Comparison of ENCODE assay signal across 18 cellular contexts in the genomic region with DNA sequence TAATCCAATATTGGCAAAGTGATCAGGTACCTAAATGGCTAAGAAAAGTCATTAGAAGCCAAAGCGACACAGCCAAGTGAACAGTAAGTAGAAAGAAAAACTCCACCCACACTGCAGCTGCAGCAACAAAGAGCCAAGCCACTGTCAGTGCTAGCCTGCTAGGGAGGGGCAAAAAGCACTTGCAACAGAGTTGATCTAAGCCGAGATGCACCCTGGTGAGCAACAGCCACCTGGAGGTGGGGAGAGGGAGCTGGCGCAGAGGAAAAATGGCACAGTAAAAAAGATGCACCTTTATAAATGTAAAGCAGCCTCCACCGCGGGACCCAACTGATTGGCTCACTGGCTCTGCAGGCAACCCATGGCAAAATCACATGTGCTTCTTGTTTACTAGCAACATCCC.
DNase-seq lines count a peak whose midpoint lies in the region; ATAC-seq and TF ChIP-seq lines count a peak whose summit lies in the region.
"Had no signal": no experiment of that assay in that cellular context is flagged by ENCODE, and none has a peak within 500 bp of the region (broad histone marks: within the 10 kb centered on the region; RNA-seq: fewer than 3 reads in every experiment).

No MANE protein-coding gene starts in this region.

- CTCF ChIA-PET in CD8-positive, alpha-beta T cell (lab: Charles Lee) = interaction anchor here (0.6 to 0.9 kb wide), 2 partner anchors 89 to 1874 kb away, joined by 3 read pairs; no protein-coding TSS in a partner anchor

- intact Hi-C loops in CD8-positive, alpha-beta T cell (cut with DNase I, micrococcal nuclease) = no loop called here

- H3K9me3 Mint-ChIP-seq in CD8-positive, alpha-beta T cell = no peaks in the 10 kb centered on the region
- H3K9me3 Mint-ChIP-seq in glutamatergic neuron (ENCODE audit: unreplicated experiment) = peaks cover 4% of the 10 kb centered on the region
- H3K9me3 Mint-ChIP-seq: stimulated activated memory B cell treated with anti-CD40 and anti-IgM and Interleukin-4, amounts not matched to agents 10 μg/mL and 1 μg/mL and 100 μg/mL, for 72 hours had no signal

- no peaks in the 10 kb centered on the region for H3K27me3 ChIP-seq in CD8-positive, alpha-beta T cell (ENCODE audit: insufficient read depth, low read length)
- H3K27me3 ChIP-seq: dorsolateral prefrontal cortex, vagina had no signal

- ATAC-seq in CD8-positive, alpha-beta T cell = peak; percentile 99
- ATAC-seq: PC-3; stimulated activated memory B cell treated with anti-CD40 and anti-IgM and Interleukin-4, amounts not matched to agents 10 μg/mL and 1 μg/mL and 100 μg/mL, for 72 hours had no signal

- H3K27ac Mint-ChIP-seq in CD8-positive, alpha-beta T cell = peak overlapping the region; percentile 78
- H3K27ac Mint-ChIP-seq in glutamatergic neuron (ENCODE audit: unreplicated experiment) = no peak overlapping the region
- H3K27ac Mint-ChIP-seq: HFFc6; stimulated activated memory B cell treated with anti-CD40 and anti-IgM and Interleukin-4, amounts not matched to agents 10 μg/mL and 1 μg/mL and 100 μg/mL, for 72 hours had no signal

- H3K4me3 Mint-ChIP-seq in CD8-positive, alpha-beta T cell = no peak overlapping the region
- H3K4me3 Mint-ChIP-seq in glutamatergic neuron (ENCODE audit: unreplicated experiment) = no peak overlapping the region
- H3K4me3 Mint-ChIP-seq: HFFc6; stimulated activated memory B cell treated with anti-CD40 and anti-IgM and Interleukin-4, amounts not matched to agents 10 μg/mL and 1 μg/mL and 100 μg/mL, for 72 hours had no signal

- H3K36me3 Mint-ChIP-seq in CD8-positive, alpha-beta T cell = no peaks in the 10 kb centered on the region
- no peaks in the 10 kb centered on the region for H3K36me3 Mint-ChIP-seq in glutamatergic neuron (ENCODE audit: unreplicated experiment)
- H3K36me3 Mint-ChIP-seq: stimulated activated memory B cell treated with anti-CD40 and anti-IgM and Interleukin-4, amounts not matched to agents 10 μg/mL and 1 μg/mL and 100 μg/mL, for 72 hours had no signal

- no peak overlapping the region for H3K27ac ChIP-seq in CD8-positive, alpha-beta T cell (ENCODE audit: low read depth, low read length)
- H3K27ac ChIP-seq: dorsolateral prefrontal cortex, skin epidermis, vagina had no signal

- H3K4me1 ChIP-seq in CD8-positive, alpha-beta T cell (ENCODE audit: insufficient read depth, low read length) = peaks cover 5% of the 10 kb centered on the region
- H3K4me1 ChIP-seq: vagina had no signal

- no peaks in the 10 kb centered on the region for H3K9me3 ChIP-seq in CD8-positive, alpha-beta T cell (ENCODE audit: low read length)
- H3K9me3 ChIP-seq: vagina had no signal

- no peaks in the 10 kb centered on the region for H3K27me3 Mint-ChIP-seq in CD8-positive, alpha-beta T cell (ENCODE audit: low read depth)
- no peaks in the 10 kb centered on the region for H3K27me3 Mint-ChIP-seq in glutamatergic neuron (ENCODE audit: unreplicated experiment)
- H3K27me3 Mint-ChIP-seq: stimulated activated memory B cell treated with anti-CD40 and anti-IgM and Interleukin-4, amounts not matched to agents 10 μg/mL and 1 μg/mL and 100 μg/mL, for 72 hours had no signal

- peaks cover 20% of the 10 kb centered on the region for H3K4me1 Mint-ChIP-seq in CD8-positive, alpha-beta T cell (ENCODE audit: low read depth)
- no peaks in the 10 kb centered on the region for H3K4me1 Mint-ChIP-seq in glutamatergic neuron (ENCODE audit: low read depth, unreplicated experiment)

- H3K4me3 ChIP-seq in CD8-positive, alpha-beta T cell (ENCODE audit: low read depth, low read length) = no peak overlapping the region
- H3K4me3 ChIP-seq: dorsolateral prefrontal cortex, skin epidermis, vagina had no signal

- H3K36me3 ChIP-seq in CD8-positive, alpha-beta T cell (ENCODE audit: insufficient read depth, low read length) = no peaks in the 10 kb centered on the region
- H3K36me3 ChIP-seq: vagina had no signal

- peak in 5 of 7 experiments; percentile 5 to 67 (median 26) for DNase-seq in CD8-positive, alpha-beta T cell
- DNase-seq in T-helper 2 cell (peak in 4 of 5 experiments; percentile 3 to 90 (median 17)), D341Med (ENCODE audit: low spot score) (no peak), cerebellar cortex (ENCODE audit: low spot score) (no peak), glutamatergic neuron (no peak), HuH-7 (ENCODE audit: low spot score) (no peak)
- peak; percentile 73 for DNase-seq in activated effector memory CD4-positive, alpha-beta T cell treated with anti-CD3 and anti-CD28 coated beads, Interleukin-2, amount 50 U/mL, for 16 hours
- peak in 2 of 3 donors; percentile 13 to 20 for DNase-seq in stimulated activated CD4-positive, alpha-beta T cell treated with anti-CD3 and anti-CD28 coated beads, Interleukin-12 subunit alpha, Interleukin-12 subunit beta, amount 100 ng/mL, for 48 hours (ENCODE audit: low read depth in 2 of 3, low spot score in 1 of 3)
- DNase-seq: DMS153, dorsolateral prefrontal cortex, HFFc6, mesenchymal stem cell, occipital lobe, PC-3, SW 1271 had no signal

- POLR2A ChIA-PET in CD8-positive, alpha-beta T cell (lab: Charles Lee) = no interaction called here

- TF ChIP-seq CTCF in CD8-positive, alpha-beta T cell (IDR thresholded peaks at IDR 0.05) = no peak
- no peak for TF ChIP-seq CTCF in glutamatergic neuron (IDR thresholded peaks at IDR 0.05; ENCODE audit: partially characterized antibody, unreplicated experiment)

Comparison
In these comparisons a context has a peak if more than half of its experiments do, and no peak if none do; other contexts are left out.
1. DNase-seq: peak in CD8-positive, alpha-beta T cell (5 of 7), T-helper 2 cell (4 of 5), activated effector memory CD4-positive, alpha-beta T cell treated with anti-CD3 and anti-CD28 coated beads, Interleukin-2, amount 50 U/mL, for 16 hours (single experiment) and stimulated activated CD4-positive, alpha-beta T cell treated with anti-CD3 and anti-CD28 coated beads, Interleukin-12 subunit alpha, Interleukin-12 subunit beta, amount 100 ng/mL, for 48 hours (2 of 3); none in D341Med (single experiment), cerebellar cortex (single experiment), glutamatergic neuron (single experiment) and HuH-7 (single experiment).